ENCODE assay signal across 8 cellular contexts in genomic region chr1:75785964-75786853, GRCh38. TPM values are rescaled to one million over a fixed set of nuclear protein-coding genes. Genes with fewer than 3 reads are reported as not detected.
DNase-seq lines count a peak whose midpoint lies in the region; ATAC-seq and TF ChIP-seq lines count a peak whose summit lies in the region.

TSS of gene RABGGTB (plus strand) at chr1:75786256. CDS start at chr1:75786272, 16 bp downstream.

- no peaks in the 10 kb centered on the region for H3K27me3 ChIP-seq in left lung

- peaks cover 0 to 27% of the 10 kb centered on the region in 2 donors for H3K36me3 ChIP-seq in left lung

- intact Hi-C loops in left lung (cut with DNase I) = no loop called here

- DNase-seq in NCI-H774 (lab: John Stamatoyannopoulos, UW) (peak; percentile 95), dermis blood vessel endothelial cell (peak; percentile 98), left lung (peak; percentile 96 to 97)
- DNase-seq in activated CD4-positive, alpha-beta T cell treated with anti-CD3 and anti-CD28 coated beads, Interleukin-2, amount 50 U/mL, for 4 hours = peak; percentile 91 to 92
- DNase-seq in stimulated activated CD4-positive, alpha-beta T cell treated with anti-CD3 and anti-CD28 coated beads, Interleukin-2, amount 100 ng/mL, for 48 hours = peak; percentile 94

- peak within 1 kb of the TSS; percentile 59 to 80 for H3K4me3 ChIP-seq in left lung

- no peak for TF ChIP-seq CTCF in C4-2B (conservative IDR thresholded peaks at IDR 0.05)
- TF ChIP-seq CTCF in left lung (IDR thresholded peaks at IDR 0.05) = no peak

- ATAC-seq in GM19395 (IDR thresholded peaks at IDR 0.05; ENCODE audit: unreplicated experiment) (peak; percentile 70), HG03565 (IDR thresholded peaks at IDR 0.05; ENCODE audit: unreplicated experiment) (peak; percentile 72), left lung (peak; percentile 99)

- peaks cover 18 to 55% of the 10 kb centered on the region in 2 donors for H3K4me1 ChIP-seq in left lung

- H3K9me3 ChIP-seq in left lung = no peaks in the 10 kb centered on the region

- H3K27ac ChIP-seq in C4-2B (peak within 1 kb of the TSS; percentile 89), left lung (peak within 1 kb of the TSS; percentile 85 to 92)

RNA-seq across cellular contexts. Expression of gene RABGGTB, which starts in this region (rescaled TPM):
- 76.0 and 79.6 TPM in 2 replicates for total RNA-seq in dermis blood vessel endothelial cell
- 10 to 100 TPM; 65.1 to 81.0 TPM for total RNA-seq in left lung

Comparison
In these comparisons a context has a peak if more than half of its experiments do, and no peak if none do; other contexts are left out.
1. Peak in every context shown above with its lines: DNase-seq, ATAC-seq, H3K4me3 ChIP-seq and H3K27ac ChIP-seq.